8 cellular contexts compared by ENCODE assay signal in the genomic region with DNA sequence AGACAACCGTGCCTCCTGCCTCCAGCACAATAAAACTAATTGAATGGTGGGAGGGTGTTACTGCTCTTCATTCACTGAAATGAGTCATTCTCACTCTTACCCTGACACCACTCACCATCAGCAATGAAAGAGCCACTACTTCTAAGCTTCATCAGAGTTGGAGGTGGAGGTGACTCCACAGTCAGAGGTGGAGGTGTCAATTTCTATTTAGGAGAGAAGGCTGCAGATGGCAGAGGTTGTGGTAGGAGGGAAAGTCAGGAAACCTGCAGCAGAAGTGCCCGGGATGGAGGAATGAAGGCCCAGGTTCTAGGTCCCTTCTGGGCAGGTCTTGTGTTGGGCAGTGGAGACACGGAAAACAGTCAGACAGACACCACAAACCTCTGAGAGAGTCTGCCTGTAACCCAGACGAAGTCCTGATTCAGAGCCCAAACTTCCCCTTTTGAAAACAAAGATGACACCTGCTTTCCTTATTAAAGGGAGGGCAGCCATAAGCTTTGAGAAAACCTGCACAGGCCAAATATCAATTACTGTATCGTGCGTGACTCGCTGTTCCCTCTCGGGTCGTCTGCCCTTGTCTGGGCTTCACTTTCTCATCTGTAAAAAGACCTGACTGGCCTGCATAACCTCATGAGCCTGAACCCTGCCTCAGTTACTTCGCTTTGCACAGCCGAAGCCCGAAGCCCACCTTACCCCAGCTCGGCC. TPM values are rescaled to one million over a fixed set of nuclear protein-coding genes. Genes with fewer than 3 reads are reported as not detected.
A peak's percentile ranks its signal among the peaks of the same experiment; 100 is the strongest.
DNase-seq lines count a peak whose midpoint lies in the region; ATAC-seq and TF ChIP-seq lines count a peak whose summit lies in the region.

No MANE protein-coding gene starts in this region.

- WGBS in body of pancreas, 2 donors: 4 to 7% methylated on average over 12 to 13 of the region's 13 CpGs
- 4 to 7% methylated on average over 13 of the region's 13 CpGs for WGBS in lung, 2 donors
- WGBS in thymus: 5% methylated on average over 13 of the region's 13 CpGs

- H2AFZ ChIP-seq in OCI-LY7 (ENCODE audit: low read length): peak overlapping the region; percentile 68; the same call in 1 of the 2 replicates

- peaks cover 64% of the 10 kb centered on the region; the same call in 1 of the 2 replicates for H3K79me2 ChIP-seq in OCI-LY7 (ENCODE audit: insufficient read depth, low read depth, low read length)

- TF ChIP-seq POLR2A in body of pancreas (IDR thresholded peaks at IDR 0.05): no peak

- peak overlapping the region; percentile 82 for H3K4me3 ChIP-seq in OCI-LY7 (ENCODE audit: low read depth, low read length, poor library complexity, severe bottlenecking)
- H3K4me3 ChIP-seq in body of pancreas: peak overlapping the region; percentile 63 to 94
- peak overlapping the region; percentile 98 for H3K4me3 ChIP-seq in lung
- peak overlapping the region; percentile 89 for H3K4me3 ChIP-seq in thymus (ENCODE audit: low read length)

- H3K27ac ChIP-seq in OCI-LY7 (ENCODE audit: low read depth, low read length, poor library complexity, severe bottlenecking) (peak overlapping the region; percentile 49), body of pancreas (peak overlapping the region; percentile 16 to 78 (median 64)), lung (ENCODE audit: low read depth in 1 of 2, low read length in 1 of 2) (peak overlapping the region; percentile 69 to 90), thymus (ENCODE audit: low read depth) (peak overlapping the region; percentile 3)

- intact Hi-C loops in OCI-LY7 (cut with micrococcal nuclease; ENCODE audit: unreplicated experiment) (loop anchor here (2.0 to 5.0 kb wide), 2 partner anchors 65 to 216 kb away; partner anchors contain the start of genes DRC3 and TOM1L2), body of pancreas (cut with DNase I) (no loop called here)

- H3K4me2 ChIP-seq in OCI-LY7 (ENCODE audit: low read length): peak overlapping the region; percentile 92

- CTCF ChIA-PET in OCI-LY7 (lab: Charles Lee; ENCODE audit: unreplicated experiment): no interaction called here

- no peaks in the 10 kb centered on the region; the same call in 1 of the 2 replicates for H4K20me1 ChIP-seq in OCI-LY7 (ENCODE audit: insufficient read depth, low read length)

- BruUV-seq in OCI-LY7 (replicated peaks; lab: Mats Ljungman, UMichigan): no TSS peak

- H3K27me3 ChIP-seq in body of pancreas (no peaks in the 10 kb centered on the region), lung (ENCODE audit: control insufficient read depth, insufficient read depth) (no peaks in the 10 kb centered on the region), thymus (ENCODE audit: control insufficient read depth, insufficient read depth) (no peaks in the 10 kb centered on the region)

- ATAC-seq in body of pancreas: no peak
- no peak for ATAC-seq in lung (ENCODE audit: insufficient read depth, low FRiP score)
- ATAC-seq in HG03565 (IDR thresholded peaks at IDR 0.05; ENCODE audit: unreplicated experiment): no peak

- POLR2A ChIA-PET in OCI-LY7 (lab: Charles Lee): interaction anchor here (0.5 to 1.2 kb wide), 3 partner anchors 9 to 486 kb away, joined by 3 to 5 read pairs (median 3); partner anchors contain the start of genes DRC3 and TOM1L2

- DNase-seq in GM20000 (ENCODE audit: low spot score) (peak; percentile 41), OCI-LY7 (ENCODE audit: low spot score) (peak; percentile 75), body of pancreas (no peak), lung (ENCODE audit: low spot score) (no peak), iPS-NIHi7 (ENCODE audit: extremely low spot score) (no peak), NK-92 (lab: John Stamatoyannopoulos, UW; ENCODE audit: unreplicated experiment) (no peak)

- H3K9me3 ChIP-seq in OCI-LY7 (ENCODE audit: low read length): no peaks in the 10 kb centered on the region
- no peaks in the 10 kb centered on the region for H3K9me3 ChIP-seq in body of pancreas
- no peaks in the 10 kb centered on the region for H3K9me3 ChIP-seq in lung (ENCODE audit: control insufficient read depth in 2 of 2, insufficient read depth in 1 of 2, low read length in 1 of 2)
- H3K9me3 ChIP-seq in thymus (ENCODE audit: control insufficient read depth): no peaks in the 10 kb centered on the region

- H3K4me1 ChIP-seq in OCI-LY7 (ENCODE audit: insufficient read depth, low read length, poor library complexity, severe bottlenecking) (peaks cover 45% of the 10 kb centered on the region), body of pancreas (peaks cover 46% of the 10 kb centered on the region), lung (ENCODE audit: control insufficient read depth in 2 of 2, insufficient read depth in 2 of 2, low read length in 2 of 2) (peaks cover 15 to 16% of the 10 kb centered on the region in 2 donors), thymus (ENCODE audit: control insufficient read depth, insufficient read depth, low read length) (peaks cover 21% of the 10 kb centered on the region)

- TF ChIP-seq CTCF in GM20000 (IDR thresholded peaks at IDR 0.05; ENCODE audit: extremely low read depth, missing control alignments) (no peak), OCI-LY7 (conservative IDR thresholded peaks at IDR 0.05; ENCODE audit: low read length) (no peak), body of pancreas (IDR thresholded peaks at IDR 0.05) (no peak), lung (IDR thresholded peaks at IDR 0.05; ENCODE audit: control extremely low read depth, extremely low read depth) (no peak)

- no peaks in the 10 kb centered on the region for H3K9me2 ChIP-seq in OCI-LY7 (ENCODE audit: insufficient read depth, low read length)

- no peaks in the 10 kb centered on the region; the same call in 1 of the 2 replicates for H3K36me3 ChIP-seq in OCI-LY7 (ENCODE audit: insufficient read depth, low read length)
- H3K36me3 ChIP-seq in body of pancreas (replicated peaks in 1 of 2; ENCODE audit: insufficient read depth in 1 of 2, low read depth in 2 of 2): no peaks in the 10 kb centered on the region
- no peaks in the 10 kb centered on the region for H3K36me3 ChIP-seq in lung (ENCODE audit: control insufficient read depth in 2 of 2, insufficient read depth in 2 of 2, low read length in 2 of 2)
- H3K36me3 ChIP-seq in thymus (ENCODE audit: control insufficient read depth, insufficient read depth): no peaks in the 10 kb centered on the region

RNA-seq across cellular contexts. Expression of gene ATPAF2, which starts 0.7 kb away (rescaled TPM):
- 34.8 and 56.2 TPM in 2 replicates for total RNA-seq in OCI-LY7 (2014; rRNA removed; shearing (Covaris generic))
- 42.9 and 45.2 TPM in 2 replicates for total RNA-seq in OCI-LY7 (2022)
- total RNA-seq in body of pancreas: 10 to 100 TPM; 10.9 to 34.3 TPM
- total RNA-seq in lung: 10 to 100 TPM; 17.7 to 32.9 TPM
- 10 to 100 TPM; 22.8 to 23.7 TPM for polyA plus RNA-seq in lung
- polyA plus RNA-seq in thymus: 23.1 TPM

RNA-seq across cellular contexts. Expression of gene GID4, which starts 0.9 kb away (rescaled TPM):
- total RNA-seq in OCI-LY7 (2014; rRNA removed; shearing (Covaris generic)): 5.1 and 6.3 TPM in 2 replicates
- total RNA-seq in OCI-LY7 (2022): 11.8 and 13.3 TPM in 2 replicates
- total RNA-seq in body of pancreas: 10 to 100 TPM in 1 of 2 donors, 1 to 10 TPM in 1; 3.6 to 20.4 TPM
- total RNA-seq in lung: 1 to 10 TPM; 6.5 to 7.2 TPM
- 1 to 10 TPM; 3.9 to 4.0 TPM for polyA plus RNA-seq in lung
- 6.0 TPM for polyA plus RNA-seq in thymus

RNA-seq across cellular contexts. Expression of gene DRG2, which starts 49.4 kb away (rescaled TPM):
- total RNA-seq in OCI-LY7 (2014; rRNA removed; shearing (Covaris generic)): 46.4 and 62.6 TPM in 2 replicates
- 54.3 and 60.4 TPM in 2 replicates for total RNA-seq in OCI-LY7 (2022)
- 10 to 100 TPM; 17.8 to 30.1 TPM for total RNA-seq in body of pancreas
- total RNA-seq in lung: 10 to 100 TPM; 28.6 to 41.3 TPM
- polyA plus RNA-seq in lung: 10 to 100 TPM; 32.7 to 38.5 TPM
- polyA plus RNA-seq in thymus: 46.4 TPM

Comparison
In these comparisons a context has a peak if more than half of its experiments do, and no peak if none do; other contexts are left out.
1. DNase-seq: peak in GM20000 (single experiment) and OCI-LY7 (single experiment); none in body of pancreas (0 of 4), lung (single experiment), iPS-NIHi7 (single experiment) and NK-92 (single experiment).
2. H3K27ac ChIP-seq: peak in every context shown above with its lines; median percentile 80 in lung; 64 in body of pancreas; 49 in OCI-LY7; 3 in thymus.
3. Peak in every context shown above with its lines, with median percentiles within 50 percentile points of each other: H3K4me3 ChIP-seq.